16 cellular contexts compared by ENCODE assay signal in the genomic region with DNA sequence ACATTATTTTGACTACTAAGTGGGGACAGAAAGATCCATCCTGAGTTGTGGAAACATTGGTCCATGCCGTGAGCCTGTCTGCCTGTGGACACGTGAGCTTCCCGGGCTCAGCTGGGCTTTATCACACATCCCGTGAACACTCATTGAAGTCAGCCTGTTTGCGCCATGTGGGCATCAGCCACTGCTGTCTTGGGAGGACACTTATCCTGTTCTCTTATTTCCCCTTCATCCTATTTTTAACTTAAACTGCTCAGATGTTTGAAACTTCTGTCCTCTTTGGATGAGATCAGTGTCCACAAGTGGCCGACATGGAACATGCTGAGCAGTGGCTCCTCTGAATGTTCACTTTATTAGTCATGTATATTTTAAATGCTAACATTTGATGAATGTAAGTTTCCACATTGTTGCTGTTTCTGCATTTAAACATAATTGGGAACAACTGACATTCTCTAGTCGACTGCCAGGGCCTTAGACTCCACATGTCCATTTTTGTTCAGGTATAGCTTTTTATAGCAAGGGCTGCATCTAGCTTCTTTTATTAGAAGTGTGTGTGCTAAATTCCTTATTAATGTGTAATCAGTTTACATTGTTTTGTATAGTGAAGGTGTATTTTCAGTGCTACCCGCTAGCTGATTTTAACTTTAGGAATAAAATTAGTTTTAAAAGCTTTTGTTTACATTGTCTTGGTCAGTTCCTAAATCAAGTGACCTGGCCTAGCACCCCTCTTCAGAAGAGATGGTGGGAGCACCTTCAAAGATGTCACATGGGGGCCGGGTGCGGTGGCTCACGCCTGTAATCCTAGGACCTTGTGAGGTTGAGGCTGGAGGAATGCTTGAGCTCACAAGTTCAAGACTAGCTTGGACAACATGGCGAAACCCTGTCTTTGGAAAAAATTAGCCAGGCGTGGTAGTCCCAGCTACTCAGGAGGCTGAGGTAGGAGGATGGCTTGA. TPM values are rescaled to one million over a fixed set of nuclear protein-coding genes. Genes with fewer than 3 reads are reported as not detected.
DNase-seq lines count a peak whose midpoint lies in the region; ATAC-seq, FAIRE-seq and TF ChIP-seq lines count a peak whose summit lies in the region.
"Had no signal": no experiment of that assay in that cellular context is flagged by ENCODE, and none has a peak within 500 bp of the region (broad histone marks: within the 10 kb centered on the region; RNA-seq: fewer than 3 reads in every experiment).

No MANE protein-coding gene starts in this region.

- CTCF ChIA-PET in Panc1 (lab: Charles Lee) = interaction anchor here (1.1 kb wide), 1 partner anchor 19 kb away, joined by 8 read pairs; no protein-coding TSS in a partner anchor

- DNase-seq in activated T-cell treated with anti-CD3 and anti-CD28 coated beads, Interleukin-2, amount 50 U/mL, for 72 hours = no peak
- DNase-seq in activated T-cell treated with anti-CD3 and anti-CD28 coated beads, Interleukin-2, amount 50 U/mL, for 1 hour = no peak
- no peak for DNase-seq in Panc1 (ENCODE audit: low read depth, low spot score)
- DNase-seq in heart left ventricle = peak; percentile 50 to 85 (median 66)
- DNase-seq in stimulated activated effector memory CD8-positive, alpha-beta T cell treated with anti-CD3 and anti-CD28 coated beads, Interleukin-12 subunit alpha, Interleukin-12 subunit beta, amount 100 ng/mL, for 72 hours (ENCODE audit: low spot score in 2 of 2) = no peak
- no peak for DNase-seq in ecto neural progenitor cell (ENCODE audit: low spot score)
- DNase-seq in D721Med (ENCODE audit: insufficient read length, low spot score) = no peak
- DNase-seq: DMS153, foreskin keratinocyte, NCI-H1092, transverse colon had no signal

- H3K4me1 ChIP-seq in Panc1 (ENCODE audit: control insufficient read depth, insufficient read depth, low read length) (no peaks in the 10 kb centered on the region), heart left ventricle (peaks cover 0 to 29% (median 12%) of the 10 kb centered on the region in 12 donors)
- H3K4me1 ChIP-seq: A549, foreskin keratinocyte had no signal

- H3K27me3 ChIP-seq in Panc1 (ENCODE audit: control insufficient read depth, insufficient read depth, low read length) (no peaks in the 10 kb centered on the region), heart left ventricle (no peaks in the 10 kb centered on the region)
- H3K27me3 ChIP-seq: foreskin keratinocyte, transverse colon had no signal

- WGBS in heart left ventricle, 4 donors = 61 to 73% (median 68%) methylated on average over 13 of the region's 13 CpGs

- TF ChIP-seq CTCF in Panc1 (IDR thresholded peaks at IDR 0.05) = no peak
- TF ChIP-seq CTCF in heart left ventricle (IDR thresholded peaks at IDR 0.05) = no peak
- TF ChIP-seq CTCF in D721Med (IDR thresholded peaks at IDR 0.05; ENCODE audit: insufficient read depth, missing control alignments) = no peak

- peaks cover 11% of the 10 kb centered on the region for H3K36me3 ChIP-seq in Panc1 (ENCODE audit: control insufficient read depth, insufficient read depth, low read length)
- H3K36me3 ChIP-seq in heart left ventricle = peaks cover 0 to 100% (median 96%) of the 10 kb centered on the region in 9 donors

- no peak for FAIRE-seq in D721Med (lab: Jason Lieb, UNC)
- FAIRE-seq: A549, islet of Langerhans, TTC549 had no signal

- H3K9me3 Mint-ChIP-seq in activated T-cell treated with anti-CD3 and anti-CD28 coated beads, Interleukin-2, amount 50 U/mL, for 72 hours = no peaks in the 10 kb centered on the region
- H3K9me3 Mint-ChIP-seq in stimulated activated effector memory CD8-positive, alpha-beta T cell treated with anti-CD3 and anti-CD28 coated beads, Interleukin-12 subunit alpha, Interleukin-12 subunit beta, amount 100 ng/mL, for 72 hours = no peaks in the 10 kb centered on the region
- H3K9me3 Mint-ChIP-seq: nephron had no signal

- peak overlapping the region; percentile 54 for H3K27ac Mint-ChIP-seq in activated T-cell treated with anti-CD3 and anti-CD28 coated beads, Interleukin-2, amount 50 U/mL, for 72 hours
- peak overlapping the region; percentile 32 for H3K27ac Mint-ChIP-seq in stimulated activated effector memory CD8-positive, alpha-beta T cell treated with anti-CD3 and anti-CD28 coated beads, Interleukin-12 subunit alpha, Interleukin-12 subunit beta, amount 100 ng/mL, for 72 hours
- H3K27ac Mint-ChIP-seq: nephron had no signal

- H3K4me3 ChIP-seq in Panc1 (ENCODE audit: low read depth in 2 of 2, low read length in 2 of 2) (no peak overlapping the region), heart left ventricle (no peak overlapping the region)
- H3K4me3 ChIP-seq: A549, transverse colon had no signal

- peaks cover 6% of the 10 kb centered on the region for H3K4me1 Mint-ChIP-seq in activated T-cell treated with anti-CD3 and anti-CD28 coated beads, Interleukin-2, amount 50 U/mL, for 72 hours (ENCODE audit: low read depth)
- no peaks in the 10 kb centered on the region for H3K4me1 Mint-ChIP-seq in stimulated activated effector memory CD8-positive, alpha-beta T cell treated with anti-CD3 and anti-CD28 coated beads, Interleukin-12 subunit alpha, Interleukin-12 subunit beta, amount 100 ng/mL, for 72 hours

- H3K27me3 Mint-ChIP-seq in activated T-cell treated with anti-CD3 and anti-CD28 coated beads, Interleukin-2, amount 50 U/mL, for 72 hours (ENCODE audit: low read depth) = no peaks in the 10 kb centered on the region

- intact Hi-C loops in Panc1 (cut with micrococcal nuclease; ENCODE audit: unreplicated experiment) (no loop called here), heart left ventricle (cut with DNase I) (no loop called here)

- in situ Hi-C loops in Panc1 (cut with HindIII; ENCODE audit: low pct_unique_long_range_greater_than_20kb, low sequenced_read_pairs) = no loop called here

- TF ChIP-seq POLR2A in heart left ventricle (IDR thresholded peaks at IDR 0.05) = no peak

- POLR2A ChIA-PET in Panc1 (lab: Charles Lee) = no interaction called here

- H3K27ac ChIP-seq in Panc1 (ENCODE audit: low read length) = no peak overlapping the region
- peak overlapping the region in 11 of 12 donors; percentile 41 to 87 (median 67) for H3K27ac ChIP-seq in heart left ventricle
- H3K27ac ChIP-seq: A549, foreskin keratinocyte had no signal

- no peak overlapping the region for H3K4me3 Mint-ChIP-seq in activated T-cell treated with anti-CD3 and anti-CD28 coated beads, Interleukin-2, amount 50 U/mL, for 72 hours
- H3K4me3 Mint-ChIP-seq in stimulated activated effector memory CD8-positive, alpha-beta T cell treated with anti-CD3 and anti-CD28 coated beads, Interleukin-12 subunit alpha, Interleukin-12 subunit beta, amount 100 ng/mL, for 72 hours = no peak overlapping the region
- H3K4me3 Mint-ChIP-seq: nephron had no signal

- ATAC-seq in activated T-cell treated with anti-CD3 and anti-CD28 coated beads, Interleukin-2, amount 50 U/mL, for 72 hours (replicated peaks in 1 of 2) = no peak
- no peak for ATAC-seq in Panc1
- peak; percentile 91 to 96 (median 94) for ATAC-seq in heart left ventricle
- no peak for ATAC-seq in stimulated activated effector memory CD8-positive, alpha-beta T cell treated with anti-CD3 and anti-CD28 coated beads, Interleukin-12 subunit alpha, Interleukin-12 subunit beta, amount 100 ng/mL, for 72 hours
- no peak for ATAC-seq in GM19463 (IDR thresholded peaks at IDR 0.05; ENCODE audit: unreplicated experiment)
- ATAC-seq: A549, foreskin keratinocyte had no signal

- peaks cover 23 to 42% of the 10 kb centered on the region in 2 donors for H3K36me3 Mint-ChIP-seq in activated T-cell treated with anti-CD3 and anti-CD28 coated beads, Interleukin-2, amount 50 U/mL, for 72 hours (ENCODE audit: insufficient read depth in 2 of 2)
- H3K36me3 Mint-ChIP-seq in stimulated activated effector memory CD8-positive, alpha-beta T cell treated with anti-CD3 and anti-CD28 coated beads, Interleukin-12 subunit alpha, Interleukin-12 subunit beta, amount 100 ng/mL, for 72 hours = peaks cover 100% of the 10 kb centered on the region

- TSS peak; percentile 22 for BruUV-seq in Panc1 (replicated peaks; lab: Mats Ljungman, UMichigan)

- H3K9me3 ChIP-seq in Panc1 (ENCODE audit: control insufficient read depth, insufficient read depth, low read depth, low read length) (no peaks in the 10 kb centered on the region), heart left ventricle (no peaks in the 10 kb centered on the region)
- H3K9me3 ChIP-seq: A549, transverse colon had no signal

RNA-seq across cellular contexts. Expression of gene RNF34, which starts 24.0 kb away (rescaled TPM):
- 10 to 100 TPM; 88.6 to 99.0 TPM for total RNA-seq in activated T-cell treated with anti-CD3 and anti-CD28 coated beads, Interleukin-2, amount 50 U/mL, for 72 hours
- 52.4 TPM for total RNA-seq in Panc1 (2021; ENCODE audit: unreplicated experiment)
- polyA plus RNA-seq in Panc1 (2012; ENCODE audit: insufficient read length) = 73.9 TPM
- 10 to 100 TPM; 20.2 to 31.5 (median 25.7) TPM for total RNA-seq in heart left ventricle
- 10 to 100 TPM; 19.3 to 27.6 TPM for polyA plus RNA-seq in heart left ventricle

Comparison
In these comparisons a context has a peak if more than half of its experiments do, and no peak if none do; other contexts are left out.
1. ATAC-seq: peak in heart left ventricle (4 of 4); none in activated T-cell treated with anti-CD3 and anti-CD28 coated beads, Interleukin-2, amount 50 U/mL, for 72 hours (0 of 2), Panc1 (single experiment), stimulated activated effector memory CD8-positive, alpha-beta T cell treated with anti-CD3 and anti-CD28 coated beads, Interleukin-12 subunit alpha, Interleukin-12 subunit beta, amount 100 ng/mL, for 72 hours (single experiment) and GM19463 (single experiment).
2. DNase-seq: peak in heart left ventricle (5 of 5); none in activated T-cell treated with anti-CD3 and anti-CD28 coated beads, Interleukin-2, amount 50 U/mL, for 72 hours (0 of 2), activated T-cell treated with anti-CD3 and anti-CD28 coated beads, Interleukin-2, amount 50 U/mL, for 1 hour (single experiment), Panc1 (single experiment), stimulated activated effector memory CD8-positive, alpha-beta T cell treated with anti-CD3 and anti-CD28 coated beads, Interleukin-12 subunit alpha, Interleukin-12 subunit beta, amount 100 ng/mL, for 72 hours (0 of 2), ecto neural progenitor cell (single experiment) and D721Med (single experiment).